Comparison of ENCODE assay signal across 32 cellular contexts in genomic region chr15:71456812-71457211, GRCh38.
"Had no signal": no experiment of that assay in that cellular context is flagged by ENCODE, and none has a peak within 500 bp of the region (broad histone marks: within the 10 kb centered on the region; RNA-seq: fewer than 3 reads in every experiment).

No MANE protein-coding gene starts in this region.

- H3K36me3 ChIP-seq: adrenal gland, colonic mucosa, esophagus muscularis mucosa, gastrocnemius medialis, heart left ventricle had no signal

- H3K4me1 ChIP-seq: body of pancreas, colonic mucosa had no signal

- H3K9me3 ChIP-seq: adrenal gland, body of pancreas, colonic mucosa, esophagus muscularis mucosa, gastrocnemius medialis, heart left ventricle had no signal

- H3K4me3 ChIP-seq: adrenal gland, body of pancreas, colonic mucosa, esophagus muscularis mucosa, gastrocnemius medialis, heart left ventricle had no signal

- H3K27ac ChIP-seq: adrenal gland, body of pancreas, colonic mucosa, esophagus muscularis mucosa, foreskin keratinocyte had no signal

- H3K27me3 ChIP-seq: adrenal gland, body of pancreas, colonic mucosa, esophagus muscularis mucosa, foreskin keratinocyte, gastrocnemius medialis, heart left ventricle had no signal

- ATAC-seq: activated CD4-positive, alpha-beta T cell treated with anti-CD3 and anti-CD28 coated beads for 36 hours; activated CD8-positive, alpha-beta memory T cell treated with anti-CD3 and anti-CD28 coated beads, Interleukin-2, amount 10 ng/mL, durations not matched to agents 7 days and 5 days; activated CD8-positive, alpha-beta T cell treated with anti-CD3 and anti-CD28 coated beads, Interleukin-2, amount 10 ng/mL, durations not matched to agents 7 days and 5 days; activated naive CD8-positive, alpha-beta T cell treated with anti-CD3 and anti-CD28 coated beads, Interleukin-2, amount 50 U/mL, for 24 hours; body of pancreas; foreskin keratinocyte; gastrocnemius medialis; T-helper 17 cell had no signal

- DNase-seq: activated CD4-positive, alpha-beta memory T cell treated with anti-CD3 and anti-CD28 coated beads for 36 hours; activated CD4-positive, alpha-beta T cell treated with anti-CD3 and anti-CD28 coated beads for 36 hours; activated CD4-positive, alpha-beta T cell treated with anti-CD3 and anti-CD28 coated beads, Interleukin-2, amount 10 ng/mL, durations not matched to agents 24 days and 14 days; activated CD4-positive, CD25-positive, alpha-beta regulatory T cell; activated CD4-positive, CD25-positive, alpha-beta regulatory T cell treated with anti-CD3 and anti-CD28 coated beads, Interleukin-2, amount 50 U/mL, for 72 hours; activated CD8-positive, alpha-beta memory T cell treated with anti-CD3 and anti-CD28 coated beads, Interleukin-2, amount 10 ng/mL, durations not matched to agents 7 days and 5 days; activated CD8-positive, alpha-beta memory T cell treated with anti-CD3 and anti-CD28 coated beads, Interleukin-2, amount 50 U/mL, for 4 hours; activated CD8-positive, alpha-beta T cell treated with anti-CD3 and anti-CD28 coated beads, Interleukin-2, amount 10 ng/mL, durations not matched to agents 7 days and 5 days; activated effector memory CD4-positive, alpha-beta T cell treated with anti-CD3 and anti-CD28 coated beads, Interleukin-2, amount 50 U/mL, for 16 hours; activated naive CD4-positive, alpha-beta T cell treated with anti-CD3 and anti-CD28 coated beads for 36 hours; activated naive CD8-positive, alpha-beta T cell treated with anti-CD3 and anti-CD28 coated beads for 36 hours; activated naive CD8-positive, alpha-beta T cell treated with anti-CD3 and anti-CD28 coated beads, Interleukin-2, amount 50 U/mL, for 24 hours; activated T-cell treated with anti-CD3 and anti-CD28 coated beads, Interleukin-2, amount 50 U/mL, for 1 hour; activated T-cell treated with anti-CD3 and anti-CD28 coated beads, Interleukin-2, amount 50 U/mL, for 48 hours; adrenal gland; amygdala; aorta; body of pancreas; central memory CD4-positive, alpha-beta T cell; cerebellar nuclear complex; colonic mucosa; effector memory CD4-positive, alpha-beta T cell; endodermal cell; erythroblast; foreskin keratinocyte; gastrocnemius medialis; glutamatergic neuron; heart left ventricle; T-helper 1 cell; T-helper 17 cell; T1000 had no signal
